ENCODE assay signal across 14 cellular contexts in genomic region chr3:125061646-125062045, GRCh38. TPM values are rescaled to one million over a fixed set of nuclear protein-coding genes. Genes with fewer than 3 reads are reported as not detected.
A peak's percentile ranks its signal among the peaks of the same experiment; 100 is the strongest.
DNase-seq lines count a peak whose midpoint lies in the region; ATAC-seq and TF ChIP-seq lines count a peak whose summit lies in the region.
"Had no signal": no experiment of that assay in that cellular context is flagged by ENCODE, and none has a peak within 500 bp of the region (broad histone marks: within the 10 kb centered on the region; RNA-seq: fewer than 3 reads in every experiment).

No MANE protein-coding gene starts in this region.

- WGBS in body of pancreas, 2 donors, result 81 to 97% methylated on average over 4 to 5 of the region's 5 CpGs
- 93% methylated on average over 5 of the region's 5 CpGs for WGBS in hepatocyte (ENCODE audit: low lambda C conversion rate, missing lambda C conversion rate)
- 98% methylated on average over 5 of the region's 5 CpGs for WGBS in SK-N-SH (ENCODE audit: low lambda C conversion rate)

- H3K79me2 ChIP-seq in hepatocyte (no peaks in the 10 kb centered on the region), SK-N-SH (ENCODE audit: insufficient read depth) (no peaks in the 10 kb centered on the region)

- peak overlapping the region; percentile 73 for H3K27ac ChIP-seq in AG04450 (ENCODE audit: low read depth, low read length)
- peak overlapping the region in 3 of 4 donors; percentile 17 to 58 (median 32) for H3K27ac ChIP-seq in body of pancreas
- peak overlapping the region; percentile 41 for H3K27ac ChIP-seq in hepatocyte
- 0 out of 4 replicates have a peak overlapping the region, but pooled peaks of 1 of the 2 experiments have one; percentile 74 for H3K27ac ChIP-seq in SK-N-SH (ENCODE audit: low read depth in 2 of 2, low read length in 1 of 2)
- no peak overlapping the region for H3K27ac ChIP-seq in colonic mucosa
- H3K27ac ChIP-seq: KMS-11 had no signal

- H3K9me3 ChIP-seq in AG04450 (ENCODE audit: control insufficient read depth, insufficient read depth, low read length), result no peaks in the 10 kb centered on the region
- H3K9me3 ChIP-seq in body of pancreas, result no peaks in the 10 kb centered on the region
- no peaks in the 10 kb centered on the region for H3K9me3 ChIP-seq in hepatocyte (ENCODE audit: low read depth)
- H3K9me3 ChIP-seq in SK-N-SH, result no peaks in the 10 kb centered on the region
- no peaks in the 10 kb centered on the region for H3K9me3 ChIP-seq in colonic mucosa

- no peak for TF ChIP-seq CTCF in AG04450 (IDR thresholded peaks at IDR 0.05; ENCODE audit: low read depth, low read length)
- no peak for TF ChIP-seq CTCF in body of pancreas (IDR thresholded peaks at IDR 0.05)
- no peak for TF ChIP-seq CTCF in hepatocyte (IDR thresholded peaks at IDR 0.05; ENCODE audit: poor library complexity)
- TF ChIP-seq CTCF in SK-N-SH (IDR thresholded peaks at IDR 0.05), result no peak
- no peak for TF ChIP-seq CTCF in colonic mucosa (IDR thresholded peaks at IDR 0.05)

- H3K36me3 ChIP-seq in body of pancreas (replicated peaks in 1 of 2; ENCODE audit: insufficient read depth in 1 of 2, low read depth in 2 of 2), result no peaks in the 10 kb centered on the region
- H3K36me3 ChIP-seq in hepatocyte (replicated peaks; ENCODE audit: insufficient read depth, low read depth), result no peaks in the 10 kb centered on the region
- no peaks in the 10 kb centered on the region for H3K36me3 ChIP-seq in SK-N-SH (replicated peaks in 1 of 2; ENCODE audit: control insufficient read depth in 1 of 2, insufficient read depth in 2 of 2, low read length in 1 of 2)
- no peaks in the 10 kb centered on the region for H3K36me3 ChIP-seq in colonic mucosa

- H3K27me3 ChIP-seq in AG04450 (ENCODE audit: control insufficient read depth, insufficient read depth, low read length) (no peaks in the 10 kb centered on the region), body of pancreas (no peaks in the 10 kb centered on the region), hepatocyte (no peaks in the 10 kb centered on the region), SK-N-SH (ENCODE audit: insufficient read depth) (no peaks in the 10 kb centered on the region), colonic mucosa (no peaks in the 10 kb centered on the region)

- peaks cover 23% of the 10 kb centered on the region for H3F3A ChIP-seq in SK-N-SH (replicated peaks; ENCODE audit: insufficient read depth)

- no peak overlapping the region for H3K9ac ChIP-seq in SK-N-SH
- no peak overlapping the region for H3K9ac ChIP-seq in colonic mucosa (ENCODE audit: low read depth in 2 of 2, low read length in 2 of 2)
- H3K9ac ChIP-seq: KMS-11 had no signal

- no peak overlapping the region for H3K4me2 ChIP-seq in hepatocyte
- H3K4me2 ChIP-seq in SK-N-SH, result no peak overlapping the region
- H3K4me2 ChIP-seq: KMS-11 had no signal

- no peak for DNase-seq in AG04450 (ENCODE audit: low read depth, low spot score)
- DNase-seq in body of pancreas, result no peak
- DNase-seq in hepatocyte (ENCODE audit: low spot score), result no peak
- DNase-seq in sciatic nerve (ENCODE audit: low spot score), result no peak
- no peak for DNase-seq in SK-N-SH
- DNase-seq in OCI-M1 (lab: John Stamatoyannopoulos, UW), result no peak
- no peak for DNase-seq in colonic mucosa
- DNase-seq in occipital lobe (lab: John Stamatoyannopoulos, UW), result no peak
- DNase-seq: activated CD4-positive, alpha-beta T cell treated with anti-CD3 and anti-CD28 coated beads for 48 hours; activated naive CD8-positive, alpha-beta T cell treated with anti-CD3 and anti-CD28 coated beads, Interleukin-2, amount 10 ng/mL, durations not matched to agents 7 days and 5 days; NCI-H1417 treated with DMSO at 0.1 percent for 48 hours; NCI-H446 had no signal

- ATAC-seq in body of pancreas (no peak), sciatic nerve (peak; percentile 21)
- ATAC-seq: esophagus mucosa had no signal

- H3K4me1 ChIP-seq in body of pancreas (peaks cover 43% of the 10 kb centered on the region), hepatocyte (ENCODE audit: insufficient read depth) (peaks cover 18% of the 10 kb centered on the region), SK-N-SH (ENCODE audit: control insufficient read depth in 1 of 2, insufficient read depth in 2 of 2, low read depth in 1 of 2, low read length in 1 of 2) (peaks cover 10 to 22% of the 10 kb centered on the region in 2 experiments), colonic mucosa (no peaks in the 10 kb centered on the region)

- H4K20me1 ChIP-seq in hepatocyte (ENCODE audit: insufficient read depth, poor library complexity, severe bottlenecking) (no peaks in the 10 kb centered on the region), SK-N-SH (ENCODE audit: insufficient read depth) (no peaks in the 10 kb centered on the region)

- intact Hi-C loops in body of pancreas (cut with DNase I) (no loop called here), sciatic nerve (cut with DNase I) (no loop called here), colonic mucosa (cut with DNase I) (no loop called here)

- H3K9me2 ChIP-seq in hepatocyte (replicated peaks; ENCODE audit: insufficient read depth), result no peaks in the 10 kb centered on the region
- H3K9me2 ChIP-seq in SK-N-SH, result no peaks in the 10 kb centered on the region

- H3K4me3 ChIP-seq in AG04450 (ENCODE audit: low read depth, low read length), result 0 out of 2 replicates have a peak overlapping the region, but pooled peaks have one; percentile 7
- H3K4me3 ChIP-seq in body of pancreas, result no peak overlapping the region
- no peak overlapping the region for H3K4me3 ChIP-seq in hepatocyte
- no peak overlapping the region for H3K4me3 ChIP-seq in SK-N-SH (ENCODE audit: low read depth in 2 of 2, low read length in 1 of 2)
- H3K4me3 ChIP-seq in colonic mucosa, result no peak overlapping the region

- no peak for TF ChIP-seq EP300 in SK-N-SH (IDR thresholded peaks at IDR 0.05; ENCODE audit: borderline replicate concordance in 1 of 2, low read depth in 1 of 2, low read length in 1 of 2)

- no peak for TF ChIP-seq RAD21 in SK-N-SH (IDR thresholded peaks at IDR 0.05; ENCODE audit: low read length)

- H2AFZ ChIP-seq in hepatocyte, result no peak overlapping the region
- H2AFZ ChIP-seq in SK-N-SH (ENCODE audit: low read depth), result no peak overlapping the region

- POLR2A ChIA-PET in AG04450 (lab: Yijun Ruan, JAX), result interaction anchor here (0.6 to 2.9 kb wide), 5 partner anchors 12 to 133 kb away, joined by 3 to 21 read pairs (median 14); no protein-coding TSS in a partner anchor
- POLR2A ChIA-PET in SK-N-SH (lab: Yijun Ruan, JAX), result no interaction called here

- TF ChIP-seq POLR2A in body of pancreas (IDR thresholded peaks at IDR 0.05), result no peak

- CTCF ChIA-PET in AG04450 (lab: Charles Lee) (interaction anchor here (0.6 kb wide), 1 partner anchor 439 kb away, joined by 3 read pairs; no protein-coding TSS in a partner anchor), SK-N-SH (lab: Yijun Ruan, JAX) (no interaction called here)

TF ChIP-seq in SK-N-SH, 30 proteins besides CTCF, POLR2A, EP300 and RAD21:
- TF ChIP-seq MAX (IDR thresholded peaks at IDR 0.05; ENCODE audit: low read depth), result no peak
- TF ChIP-seq SIN3A (IDR thresholded peaks at IDR 0.05; ENCODE audit: borderline replicate concordance, low read depth, low read length), result no peak
- no peak for TF ChIP-seq FOSL2 (IDR thresholded peaks at IDR 0.05; ENCODE audit: borderline replicate concordance, low read depth)
- no peak for TF ChIP-seq CHD2 (IDR thresholded peaks at IDR 0.05; ENCODE audit: low read length, partially characterized antibody)
- no peak for TF ChIP-seq ZBTB33 (IDR thresholded peaks at IDR 0.05; ENCODE audit: borderline replicate concordance, low read depth)
TF ChIP-seq in SK-N-SH: peak in this region for 0.

RNA-seq across cellular contexts. Expression of gene HEG1, which starts 5.8 kb away (rescaled TPM):
- polyA plus RNA-seq in AG04450 (2011; rRNA removed) (98.3 and 112 TPM in 2 replicates), hepatocyte (22.5 and 27.3 TPM in 2 replicates), SK-N-SH (2012; rRNA removed) (27.7 and 29.1 TPM in 2 replicates)
- polyA minus RNA-seq in AG04450 (2011; rRNA and poly(A)+ RNA removed), result 162 and 188 TPM in 2 replicates
- total RNA-seq in body of pancreas (10 to 100 TPM; 45.7 to 46.1 TPM), hepatocyte (25.1 and 27.2 TPM in 2 replicates), sciatic nerve (87.4 TPM), colonic mucosa (10 to 100 TPM in 1 of 2 donors, 1 to 10 TPM in 1; 5.1 to 10.7 TPM), occipital lobe (6.6 TPM)
- polyA plus RNA-seq in SK-N-SH (2012; cell fraction: cytosol; rRNA removed), result 27.1 and 30.0 TPM in 2 replicates
- polyA plus RNA-seq in SK-N-SH (2012; cell fraction: nucleus; rRNA removed), result 33.3 and 48.2 TPM in 2 replicates
